In genomic region chr18:21315741-21316187, GRCh38 we compare ENCODE assay signal across 15 cellular contexts.
DNase-seq lines count a peak whose midpoint lies in the region; ATAC-seq lines count a peak whose summit lies in the region.
"Had no signal": no experiment of that assay in that cellular context is flagged by ENCODE, and none has a peak within 500 bp of the region (broad histone marks: within the 10 kb centered on the region; RNA-seq: fewer than 3 reads in every experiment).

No MANE protein-coding gene starts in this region.

- WGBS in trophoblast cell (ENCODE audit: extremely low coverage, insufficient coverage, insufficient read length) = no CpG with 5 or more reads among the region's 9 CpGs

- H3K18ac ChIP-seq in trophoblast cell (ENCODE audit: low read length) = no peak overlapping the region

- ATAC-seq in sciatic nerve = no peak

- no peak overlapping the region for H3K23ac ChIP-seq in trophoblast cell (ENCODE audit: low read length)

- peak overlapping the region; percentile 19 for H2BK12ac ChIP-seq in trophoblast cell (ENCODE audit: low read length)

- H3K9me3 ChIP-seq in ES-I3 (ENCODE audit: control insufficient read depth, insufficient read depth, low read length) (no peaks in the 10 kb centered on the region), trophoblast cell (ENCODE audit: insufficient read depth, low read depth, low read length) (no peaks in the 10 kb centered on the region)
- H3K9me3 ChIP-seq: BE2C, prostate gland, SK-N-SH, thoracic aorta had no signal

- H3K4me1 ChIP-seq in ES-I3 (ENCODE audit: insufficient read depth, low read length) (peaks cover 14% of the 10 kb centered on the region), trophoblast cell (ENCODE audit: control insufficient read depth in 1 of 2, insufficient read depth in 2 of 2, low read length in 2 of 2) (peaks cover 11 to 17% of the 10 kb centered on the region in 2 experiments)
- H3K4me1 ChIP-seq: BE2C, prostate gland had no signal

- no peaks in the 10 kb centered on the region for H3K27me3 ChIP-seq in trophoblast cell (ENCODE audit: insufficient read depth, low read length)
- H3K27me3 ChIP-seq: BE2C had no signal

- peak overlapping the region; percentile 45 for H2BK5ac ChIP-seq in trophoblast cell (ENCODE audit: low read depth, low read length, poor library complexity)

- H3K79me2 ChIP-seq in trophoblast cell (ENCODE audit: control insufficient read depth, insufficient read depth, low read length, poor library complexity) = peaks cover 2% of the 10 kb centered on the region

- DNase-seq in NCI-H226 (peak; percentile 85), glomerular visceral epithelial cell (ENCODE audit: extremely low spot score) (peak; percentile 31), trophoblast cell (peak; percentile 99 to 100), NCI-H146 treated with DMSO at 0.1 percent for 48 hours (lab: John Stamatoyannopoulos, UW; ENCODE audit: unreplicated experiment) (no peak), head of caudate nucleus (no peak), posterior vena cava (ENCODE audit: low spot score) (no peak), sciatic nerve (ENCODE audit: low spot score) (no peak)
- DNase-seq: BE2C, IMR-90, NCI-H1092, NCI-H2227 treated with DMSO at 0.1 percent for 48 hours, SK-N-SH had no signal

- H3K36me3 ChIP-seq in ES-I3 (ENCODE audit: insufficient read depth, low read length) (no peaks in the 10 kb centered on the region), trophoblast cell (ENCODE audit: control insufficient read depth in 1 of 2, insufficient read depth in 2 of 2, low read length in 2 of 2) (peaks cover 2 to 3% of the 10 kb centered on the region in 2 experiments)
- H3K36me3 ChIP-seq: BE2C, prostate gland, thoracic aorta had no signal

- no peak overlapping the region for H4K91ac ChIP-seq in trophoblast cell (ENCODE audit: low read depth, low read length)

- H3K9ac ChIP-seq in ES-I3 (ENCODE audit: low read depth, low read length) (peak overlapping the region; percentile 26; the same call in 1 of the 2 replicates), trophoblast cell (ENCODE audit: low read length) (no peak overlapping the region)
- H3K9ac ChIP-seq: SK-N-SH had no signal

- H2AK5ac ChIP-seq in trophoblast cell (ENCODE audit: low read length) = no peak overlapping the region

- H2AFZ ChIP-seq in trophoblast cell (ENCODE audit: insufficient read depth, low read length, poor library complexity) = no peak overlapping the region

- no peak overlapping the region for H3K14ac ChIP-seq in trophoblast cell (ENCODE audit: low read length)

- peak overlapping the region; percentile 94 for H3K27ac ChIP-seq in trophoblast cell (ENCODE audit: low read depth, low read length)
- H3K27ac ChIP-seq: prostate gland, thoracic aorta had no signal

- no peak overlapping the region for H3K4me3 ChIP-seq in trophoblast cell (ENCODE audit: low read depth, low read length)
- H3K4me3 ChIP-seq: prostate gland, thoracic aorta had no signal

- peaks cover 16% of the 10 kb centered on the region for H3K79me1 ChIP-seq in trophoblast cell (ENCODE audit: low read length)

- H2BK120ac ChIP-seq in trophoblast cell (ENCODE audit: insufficient read depth, low read length, poor library complexity) = no peak overlapping the region

- H3K4me2 ChIP-seq in trophoblast cell (ENCODE audit: low read length) = peak overlapping the region; percentile 28
- H3K4me2 ChIP-seq: SK-N-SH had no signal

- H3K4ac ChIP-seq in trophoblast cell (ENCODE audit: low read depth, low read length) = no peak overlapping the region

- H4K8ac ChIP-seq in trophoblast cell (ENCODE audit: low read depth, low read length) = peak overlapping the region; percentile 33

- intact Hi-C loops in head of caudate nucleus (cut with DNase I) = no loop called here
- intact Hi-C loops in posterior vena cava (cut with DNase I) = no loop called here
- intact Hi-C loops in sciatic nerve (cut with DNase I) = no loop called here

- H4K12ac ChIP-seq in trophoblast cell (ENCODE audit: low read depth, low read length) = no peak overlapping the region

Comparison
In these comparisons a context has a peak if more than half of its experiments do, and no peak if none do; other contexts are left out.
1. DNase-seq: peak in NCI-H226 (single experiment), glomerular visceral epithelial cell (single experiment) and trophoblast cell (2 of 2); none in NCI-H146 treated with DMSO at 0.1 percent for 48 hours (single experiment), head of caudate nucleus (0 of 42), posterior vena cava (single experiment) and sciatic nerve (single experiment).